ENCODE assay signal across 11 cellular contexts in the genomic region with DNA sequence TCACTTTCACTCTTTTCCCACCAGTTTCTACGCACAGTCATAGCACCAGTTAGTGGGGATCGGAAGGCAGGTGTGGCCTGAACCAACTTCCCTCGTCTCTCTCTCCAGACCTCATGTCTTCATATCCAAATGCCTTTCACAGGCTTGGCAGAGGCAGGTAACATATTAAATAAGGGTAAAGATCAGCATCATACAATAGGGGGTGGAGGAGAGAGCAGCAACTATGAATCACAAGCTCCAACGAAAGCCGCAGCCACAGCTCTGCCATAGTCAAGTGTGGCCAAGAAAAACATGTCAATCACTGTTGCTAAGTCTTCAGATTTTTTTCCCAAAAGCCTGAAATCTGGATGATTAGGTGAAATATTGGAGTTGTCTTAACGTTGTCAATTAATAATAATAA. TPM values are rescaled to one million over a fixed set of nuclear protein-coding genes. Genes with fewer than 3 reads are reported as not detected.
DNase-seq lines count a peak whose midpoint lies in the region; ATAC-seq and TF ChIP-seq lines count a peak whose summit lies in the region.
"Had no signal": no experiment of that assay in that cellular context is flagged by ENCODE, and none has a peak within 500 bp of the region (broad histone marks: within the 10 kb centered on the region; RNA-seq: fewer than 3 reads in every experiment).

No MANE protein-coding gene starts in this region.

- intact Hi-C loops in mucosa of descending colon (cut with DNase I, micrococcal nuclease), result loop anchor here in 1 of 2 donors (5.0 kb wide), 1 partner anchor 825 kb away; no protein-coding TSS in a partner anchor
- intact Hi-C loops in dorsolateral prefrontal cortex (cut with DNase I), result loop anchor here (5.0 kb wide), 3 partner anchors 70 to 825 kb away; no protein-coding TSS in a partner anchor
- intact Hi-C loops in sigmoid colon (cut with DNase I), result loop anchor here (10.0 kb wide), 1 partner anchor 1082 kb away; no protein-coding TSS in a partner anchor

- TF ChIP-seq EP300 in sigmoid colon (IDR thresholded peaks at IDR 0.05), result no peak

- H3K4me3 ChIP-seq in choroid plexus epithelial cell (ENCODE audit: low read depth, low read length) (no peak overlapping the region), mucosa of descending colon (no peak overlapping the region), dorsolateral prefrontal cortex (no peak overlapping the region), sigmoid colon (no peak overlapping the region)
- H3K4me3 ChIP-seq: smooth muscle cell, vagina had no signal

- no peaks in the 10 kb centered on the region for H3K4me1 ChIP-seq in mucosa of descending colon (ENCODE audit: low read depth)
- no peaks in the 10 kb centered on the region for H3K4me1 ChIP-seq in sigmoid colon
- H3K4me1 ChIP-seq: vagina had no signal

- DNase-seq in ACHN (peak; percentile 51), NCI-H226 (peak; percentile 83), choroid plexus epithelial cell (ENCODE audit: low read depth) (peak; percentile 64), mucosa of descending colon (no peak), GM19238 (ENCODE audit: insufficient read length, low spot score) (no peak), dorsolateral prefrontal cortex (no peak), sigmoid colon (no peak)
- no peak for DNase-seq in activated T-cell treated with anti-CD3 and anti-CD28 coated beads, Interleukin-2, amount 50 U/mL, for 72 hours
- DNase-seq: KG1 had no signal

- H3K27ac ChIP-seq in dorsolateral prefrontal cortex (no peak overlapping the region), sigmoid colon (no peak overlapping the region)
- H3K27ac ChIP-seq: vagina had no signal

- TF ChIP-seq POLR2A in sigmoid colon (IDR thresholded peaks at IDR 0.05), result no peak

- H3K9me3 Mint-ChIP-seq in activated T-cell treated with anti-CD3 and anti-CD28 coated beads, Interleukin-2, amount 50 U/mL, for 72 hours, result peaks cover 2 to 5% of the 10 kb centered on the region in 2 donors

- H3K9me3 ChIP-seq in mucosa of descending colon, result no peaks in the 10 kb centered on the region
- peaks cover 0 to 2% (median 0%) of the 10 kb centered on the region in 4 donors for H3K9me3 ChIP-seq in sigmoid colon
- H3K9me3 ChIP-seq: vagina had no signal

- H3K36me3 ChIP-seq in mucosa of descending colon (ENCODE audit: low read depth) (no peaks in the 10 kb centered on the region), sigmoid colon (no peaks in the 10 kb centered on the region)
- H3K36me3 ChIP-seq: vagina had no signal

- no peaks in the 10 kb centered on the region for H3K27me3 Mint-ChIP-seq in activated T-cell treated with anti-CD3 and anti-CD28 coated beads, Interleukin-2, amount 50 U/mL, for 72 hours (ENCODE audit: low read depth)

- ATAC-seq in mucosa of descending colon, result peak; percentile 81
- ATAC-seq in activated T-cell treated with anti-CD3 and anti-CD28 coated beads, Interleukin-2, amount 50 U/mL, for 72 hours (replicated peaks in 1 of 2), result no peak

- peaks cover 4% of the 10 kb centered on the region for H3K4me1 Mint-ChIP-seq in activated T-cell treated with anti-CD3 and anti-CD28 coated beads, Interleukin-2, amount 50 U/mL, for 72 hours (ENCODE audit: low read depth)

- H3K36me3 Mint-ChIP-seq in activated T-cell treated with anti-CD3 and anti-CD28 coated beads, Interleukin-2, amount 50 U/mL, for 72 hours (ENCODE audit: insufficient read depth in 2 of 2), result peaks cover 0 to 1% of the 10 kb centered on the region in 2 donors

- in situ Hi-C loops in ACHN (cut with HindIII; ENCODE audit: low pct_ligation_motif_present, low pct_unique_long_range_greater_than_20kb, low sequenced_read_pairs), result no loop called here

- no peak overlapping the region for H3K27ac Mint-ChIP-seq in activated T-cell treated with anti-CD3 and anti-CD28 coated beads, Interleukin-2, amount 50 U/mL, for 72 hours

- TF ChIP-seq CTCF in choroid plexus epithelial cell (conservative IDR thresholded peaks at IDR 0.05; ENCODE audit: low read depth, low read length), result no peak
- TF ChIP-seq CTCF in mucosa of descending colon (IDR thresholded peaks at IDR 0.05), result no peak
- TF ChIP-seq CTCF in dorsolateral prefrontal cortex (IDR thresholded peaks at IDR 0.05 in 54 of 56, conservative IDR thresholded peaks at IDR 0.05 in 2 of 56; ENCODE audit: low read depth in 1 of 56, partially characterized antibody in 56 of 56), result no peak
- no peak for TF ChIP-seq CTCF in sigmoid colon (IDR thresholded peaks at IDR 0.05)

- H3K27me3 ChIP-seq in dorsolateral prefrontal cortex, result no peaks in the 10 kb centered on the region
- no peaks in the 10 kb centered on the region for H3K27me3 ChIP-seq in sigmoid colon
- H3K27me3 ChIP-seq: vagina had no signal

- WGBS in sigmoid colon, 2 donors, result 59 to 90% methylated on average over 6 of the region's 6 CpGs

- H3K4me3 Mint-ChIP-seq in activated T-cell treated with anti-CD3 and anti-CD28 coated beads, Interleukin-2, amount 50 U/mL, for 72 hours, result no peak overlapping the region

RNA-seq across cellular contexts. Expression of a gene that starts 40.3 kb away (rescaled TPM):
- total RNA-seq in mucosa of descending colon, result 1 to 10 TPM; 3.5 to 8.6 (median 5.0) TPM
- 1 to 10 TPM; 5.2 to 5.6 TPM for total RNA-seq in activated T-cell treated with anti-CD3 and anti-CD28 coated beads, Interleukin-2, amount 50 U/mL, for 72 hours
- total RNA-seq in dorsolateral prefrontal cortex, result 1 to 10 TPM in 119 of 120 experiments, under 1 TPM in 1; 0.88 to 8.6 (median 4.9) TPM
- under 1 TPM in 2 of 4 donors, not detected in 2; 0.14 to 0.99 TPM for total RNA-seq in sigmoid colon
- polyA plus RNA-seq in sigmoid colon, result 1 to 10 TPM; 3.0 to 7.2 (median 4.0) TPM

Comparison
In these comparisons a context has a peak if more than half of its experiments do, and no peak if none do; other contexts are left out.
1. DNase-seq: peak in ACHN (single experiment), NCI-H226 (single experiment) and choroid plexus epithelial cell (single experiment); none in mucosa of descending colon (0 of 3), GM19238 (single experiment), activated T-cell treated with anti-CD3 and anti-CD28 coated beads, Interleukin-2, amount 50 U/mL, for 72 hours (0 of 2), dorsolateral prefrontal cortex (0 of 10) and sigmoid colon (single experiment).